In genomic region chr2:70039366-70039765, GRCh38 we compare ENCODE assay signal across 22 cellular contexts.
"Had no signal": no experiment of that assay in that cellular context is flagged by ENCODE, and none has a peak within 500 bp of the region (broad histone marks: within the 10 kb centered on the region; RNA-seq: fewer than 3 reads in every experiment).

No MANE protein-coding gene starts in this region.

- H3K27me3 ChIP-seq: heart left ventricle, neural progenitor cell, right lobe of liver, suprapubic skin, tibial nerve had no signal

- H3K4me3 Mint-ChIP-seq: naive thymus-derived CD4-positive, alpha-beta T cell; neural progenitor cell; stimulated activated effector memory CD8-positive, alpha-beta T cell treated with anti-CD3 and anti-CD28 coated beads, Interleukin-12 subunit alpha, Interleukin-12 subunit beta, amount 100 ng/mL, for 72 hours had no signal

- H3K27ac Mint-ChIP-seq: neural progenitor cell; stimulated activated effector memory CD8-positive, alpha-beta T cell treated with anti-CD3 and anti-CD28 coated beads, Interleukin-12 subunit alpha, Interleukin-12 subunit beta, amount 100 ng/mL, for 72 hours had no signal

- H3K27ac ChIP-seq: heart left ventricle, neural progenitor cell, psoas muscle, right lobe of liver, suprapubic skin, tibial nerve had no signal

- FAIRE-seq: colon, frontal cortex, islet of Langerhans had no signal

- H3K9ac ChIP-seq: neural progenitor cell had no signal

- DNase-seq: cerebellar nuclear complex; dermis blood vessel endothelial cell; erythroblast; heart left ventricle; hippocampal formation; kidney glomerular epithelial cell; mammary epithelial cell; naive thymus-derived CD4-positive, alpha-beta T cell; occipital lobe; psoas muscle; retina; stimulated activated CD4-positive, alpha-beta T cell treated with anti-CD3 and anti-CD28 coated beads, Interleukin-4, amount 100 ng/mL, for 1 hour; stimulated activated CD8-positive, alpha-beta memory T cell treated with anti-CD3 and anti-CD28 coated beads, Interleukin-4, amount 100 ng/mL, for 48 hours; stimulated activated naive CD8-positive, alpha-beta T cell treated with anti-CD3 and anti-CD28 coated beads, Interleukin-15, Interleukin-2, amounts not matched to agents 100 U/mL and 50 U/mL, for 24 hours had no signal

- H3K9me3 Mint-ChIP-seq: naive thymus-derived CD4-positive, alpha-beta T cell; neural progenitor cell had no signal

- H3K4me1 ChIP-seq: neural progenitor cell had no signal

- H3K4me2 ChIP-seq: neural progenitor cell had no signal

- H3K27me3 Mint-ChIP-seq: naive thymus-derived CD4-positive, alpha-beta T cell had no signal

- H3K36me3 ChIP-seq: heart left ventricle, neural progenitor cell, right lobe of liver, suprapubic skin had no signal

- H3K4me1 Mint-ChIP-seq: neural progenitor cell had no signal

- H2AFZ ChIP-seq: neural progenitor cell had no signal

- H3K4me3 ChIP-seq: heart left ventricle, neural progenitor cell, psoas muscle, right lobe of liver, suprapubic skin, tibial nerve had no signal

- H3K9me3 ChIP-seq: heart left ventricle, psoas muscle, right lobe of liver, suprapubic skin, tibial nerve had no signal

- ATAC-seq: heart left ventricle; naive thymus-derived CD4-positive, alpha-beta T cell; psoas muscle; right lobe of liver; stimulated activated effector memory CD8-positive, alpha-beta T cell treated with anti-CD3 and anti-CD28 coated beads, Interleukin-12 subunit alpha, Interleukin-12 subunit beta, amount 100 ng/mL, for 72 hours; stimulated activated naive CD8-positive, alpha-beta T cell treated with anti-CD3 and anti-CD28 coated beads, Interleukin-15, Interleukin-2, amounts not matched to agents 100 U/mL and 50 U/mL, for 24 hours had no signal
